13 cellular contexts compared by ENCODE assay signal in the genomic region with DNA sequence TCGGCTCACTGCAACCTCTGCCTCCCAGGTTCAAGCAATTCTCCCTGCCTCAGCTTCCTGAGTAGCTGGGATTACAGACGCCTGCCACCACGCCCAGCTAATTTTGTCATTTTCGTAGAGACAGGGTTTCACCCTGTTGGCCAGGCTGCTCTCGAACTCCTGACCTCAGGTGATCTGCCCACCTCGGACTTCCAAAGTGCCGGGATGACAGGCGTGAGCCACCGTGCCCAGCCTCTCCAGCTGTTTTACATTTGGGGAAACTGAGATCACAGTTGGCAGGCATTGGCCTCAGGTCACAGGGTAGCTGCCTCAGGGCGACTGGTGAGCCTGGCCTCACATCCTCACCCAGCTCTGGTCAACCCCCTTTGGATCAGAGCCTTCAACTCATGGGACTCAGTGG. TPM values are rescaled to one million over a fixed set of nuclear protein-coding genes. Genes with fewer than 3 reads are reported as not detected.
DNase-seq lines count a peak whose midpoint lies in the region; ATAC-seq and TF ChIP-seq lines count a peak whose summit lies in the region.
"Not testable (repeated sequence)": the region's sequence is repeated elsewhere in the genome, so short reads cannot be mapped to it uniquely, and the experiment has no call there.
"Had no signal": no experiment of that assay in that cellular context is flagged by ENCODE, and none has a peak within 500 bp of the region (broad histone marks: within the 10 kb centered on the region; RNA-seq: fewer than 3 reads in every experiment).

No MANE protein-coding gene starts in this region.

- intact Hi-C loops in colonic mucosa (cut with DNase I); left ventricle myocardium superior (cut with micrococcal nuclease); sciatic nerve (cut with DNase I); upper lobe of right lung (cut with DNase I): not testable (repeated sequence)

- H3K4me3 ChIP-seq in colonic mucosa, upper lobe of right lung: not testable (repeated sequence)

- DNase-seq in activated CD8-positive, alpha-beta memory T cell treated with anti-CD3 and anti-CD28 coated beads for 24 hours: peak; percentile 46
- DNase-seq in activated effector memory CD4-positive, alpha-beta T cell treated with anti-CD3 and anti-CD28 coated beads, Interleukin-2, amount 50 U/mL, for 16 hours: peak; percentile 47
- DNase-seq in colonic mucosa (peak; percentile 9), left ventricle myocardium superior (peak; percentile 8), sciatic nerve (ENCODE audit: low spot score) (peak; percentile 53), upper lobe of right lung (peak; percentile 22)

- not testable (repeated sequence) for H3K27ac ChIP-seq in colonic mucosa, upper lobe of right lung

- ATAC-seq in left ventricle myocardium superior, sciatic nerve, upper lobe of right lung: not testable (repeated sequence)

- not testable (repeated sequence) for H3K27me3 ChIP-seq in colonic mucosa, upper lobe of right lung

- not testable (repeated sequence) for H3K36me3 ChIP-seq in colonic mucosa, upper lobe of right lung

- not testable (repeated sequence) for H3K9ac ChIP-seq in colonic mucosa (ENCODE audit: low read depth in 2 of 2, low read length in 2 of 2)

- H3K9me3 ChIP-seq in colonic mucosa, upper lobe of right lung: not testable (repeated sequence)

- H3K4me1 ChIP-seq in colonic mucosa, upper lobe of right lung: not testable (repeated sequence)

- not testable (repeated sequence) for TF ChIP-seq CTCF in colonic mucosa (IDR thresholded peaks at IDR 0.05); upper lobe of right lung (IDR thresholded peaks at IDR 0.05)

RNA-seq across cellular contexts. Expression of a gene that starts 6.8 kb away (rescaled TPM):
- total RNA-seq in colonic mucosa: 10 to 100 TPM; 16.7 to 31.3 TPM
- total RNA-seq in left ventricle myocardium superior: 20.2 TPM
- total RNA-seq in sciatic nerve: 233 TPM
- total RNA-seq in upper lobe of right lung: 78.8 TPM

RNA-seq across cellular contexts. Expression of a gene that starts 32.9 kb away (rescaled TPM):
- total RNA-seq in colonic mucosa (10 to 100 TPM in 1 of 2 donors, 1 to 10 TPM in 1; 9.1 to 21.9 TPM), left ventricle myocardium superior (13.0 TPM), sciatic nerve (23.0 TPM), upper lobe of right lung (39.4 TPM)

RNA-seq across cellular contexts. Expression of a gene that starts 37.4 kb away (rescaled TPM):
- total RNA-seq in colonic mucosa: 10 to 100 TPM; 19.2 to 32.9 TPM
- 11.1 TPM for total RNA-seq in left ventricle myocardium superior
- total RNA-seq in sciatic nerve: 64.2 TPM
- 36.7 TPM for total RNA-seq in upper lobe of right lung

RNA-seq across cellular contexts. Expression of a gene that starts 40.4 kb away (rescaled TPM):
- total RNA-seq in colonic mucosa: not detected
- not detected for total RNA-seq in left ventricle myocardium superior
- not detected for total RNA-seq in sciatic nerve
- total RNA-seq in upper lobe of right lung: not detected
- total RNA-seq: A673; CD4-positive, alpha-beta memory T cell; CD4-positive, CD25-positive, alpha-beta regulatory T cell; CD8-positive, alpha-beta memory T cell; Daoy; G401; GM12878 had no signal

RNA-seq across cellular contexts. Expression of a gene that starts 58.7 kb away (rescaled TPM):
- total RNA-seq in colonic mucosa (not detected), left ventricle myocardium superior (not detected), sciatic nerve (0.31 TPM), upper lobe of right lung (not detected)
- total RNA-seq: A673; CD8-positive, alpha-beta memory T cell; Daoy; G401; GM12878 had no signal
